ENCODE assay signal across 1 cellular context in the genomic region with DNA sequence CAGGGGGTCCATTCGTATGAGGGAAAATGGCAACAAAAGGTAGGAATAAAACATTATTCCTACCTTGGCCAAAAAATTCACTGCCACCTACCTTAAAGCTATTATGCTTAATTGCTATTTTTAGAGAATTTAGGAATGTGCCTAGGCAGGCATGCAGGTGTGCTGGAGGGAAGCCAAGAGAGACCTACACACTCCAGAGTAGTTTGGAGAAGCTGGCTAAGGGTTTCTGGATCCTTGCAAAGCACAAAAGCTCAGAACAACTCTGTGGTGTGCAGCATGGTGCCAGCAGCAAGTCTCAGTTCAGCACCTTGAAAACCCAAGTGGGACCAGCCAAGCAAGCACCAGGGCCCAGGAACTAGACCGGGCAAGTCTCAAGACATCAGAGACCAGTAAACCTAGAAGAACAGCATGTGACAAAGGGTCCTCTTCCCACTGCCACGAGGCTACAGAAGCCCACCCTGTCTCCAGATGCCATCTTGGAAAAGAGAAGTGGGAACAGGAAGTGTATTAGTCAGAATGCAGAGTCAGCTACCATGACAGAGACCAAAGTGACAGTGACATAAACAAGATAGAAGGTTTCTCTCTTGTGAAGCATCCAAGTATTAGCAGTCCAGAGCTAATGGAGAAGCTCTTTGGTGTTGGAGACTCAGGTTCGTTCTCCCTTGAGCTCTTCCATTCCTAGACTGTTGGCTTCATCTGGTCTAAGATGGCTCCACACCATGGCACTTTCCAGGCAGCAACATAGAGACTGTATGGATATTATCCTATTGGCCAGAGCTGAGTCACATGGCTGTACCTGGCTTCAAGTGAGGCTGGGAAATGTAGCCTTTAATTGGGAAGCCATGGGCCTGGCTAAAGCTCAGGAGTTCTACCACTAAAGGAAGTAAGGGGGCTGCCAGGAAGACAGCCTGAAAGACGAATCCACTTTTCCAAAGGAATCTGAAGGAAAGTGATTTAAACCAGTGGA.
TF ChIP-seq lines count a peak whose summit lies in the region.

No MANE protein-coding gene starts in this region.

TF ChIP-seq in GM12891, 5 proteins besides CTCF, POLR2A, EP300 and RAD21:
- TF ChIP-seq SPI1 (IDR thresholded peaks at IDR 0.05; ENCODE audit: low read depth, low read length): peak; percentile 67
